ENCODE assay signal across 30 cellular contexts in the genomic region with DNA sequence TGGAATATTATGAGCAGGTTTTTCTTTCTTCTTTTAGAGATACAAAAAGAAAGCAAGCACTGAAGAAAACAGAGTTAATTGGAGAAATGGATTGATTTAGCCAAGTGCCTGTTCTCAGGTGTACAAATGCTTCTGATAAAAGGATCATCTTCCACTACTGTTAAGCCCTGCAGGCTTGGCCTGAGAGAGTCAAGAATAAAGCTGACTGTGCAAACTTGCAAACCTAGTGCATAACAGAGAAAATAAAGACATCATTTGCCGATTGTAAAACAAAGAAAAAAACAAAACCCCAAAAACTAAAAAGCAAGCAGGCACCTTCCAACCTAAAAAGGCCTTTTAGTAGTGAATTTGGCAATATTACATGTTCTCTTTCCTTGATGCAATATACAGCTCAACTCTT.
"Had no signal": no experiment of that assay in that cellular context is flagged by ENCODE, and none has a peak within 500 bp of the region (broad histone marks: within the 10 kb centered on the region; RNA-seq: fewer than 3 reads in every experiment).

No MANE protein-coding gene starts in this region.

- H3K27ac Mint-ChIP-seq: activated CD4-positive, alpha-beta memory T cell treated with anti-CD3 and anti-CD28 coated beads, Interleukin-2, amount 10 ng/mL, durations not matched to agents 7 days and 5 days; activated CD8-positive, alpha-beta memory T cell treated with anti-CD3 and anti-CD28 coated beads, Interleukin-2, amount 10 ng/mL, durations not matched to agents 7 days and 5 days; activated naive CD8-positive, alpha-beta T cell treated with anti-CD3 and anti-CD28 coated beads, Interleukin-2, amount 10 ng/mL, durations not matched to agents 7 days and 5 days had no signal

- H3K4me1 ChIP-seq: ascending aorta, SJCRH30 had no signal

- H3K27me3 ChIP-seq: ascending aorta, cardiac muscle cell, SJCRH30 had no signal

- ATAC-seq: activated CD8-positive, alpha-beta memory T cell treated with anti-CD3 and anti-CD28 coated beads, Interleukin-2, amount 10 ng/mL, durations not matched to agents 7 days and 5 days had no signal

- H3K27me3 Mint-ChIP-seq: activated CD8-positive, alpha-beta memory T cell treated with anti-CD3 and anti-CD28 coated beads, Interleukin-2, amount 10 ng/mL, durations not matched to agents 7 days and 5 days; central memory CD8-positive, alpha-beta T cell had no signal

- H3K4me3 Mint-ChIP-seq: activated CD4-positive, alpha-beta memory T cell treated with anti-CD3 and anti-CD28 coated beads, Interleukin-2, amount 10 ng/mL, durations not matched to agents 7 days and 5 days; activated CD8-positive, alpha-beta memory T cell treated with anti-CD3 and anti-CD28 coated beads, Interleukin-2, amount 10 ng/mL, durations not matched to agents 7 days and 5 days; activated naive CD8-positive, alpha-beta T cell treated with anti-CD3 and anti-CD28 coated beads, Interleukin-2, amount 10 ng/mL, durations not matched to agents 7 days and 5 days; central memory CD8-positive, alpha-beta T cell had no signal

- H3K4me2 ChIP-seq: PC-9 had no signal

- H3K27ac ChIP-seq: ascending aorta, cardiac muscle cell, PC-9, SJCRH30, SK-N-MC, WERI-Rb-1 had no signal

- H3K9me3 Mint-ChIP-seq: activated CD4-positive, alpha-beta memory T cell treated with anti-CD3 and anti-CD28 coated beads, Interleukin-2, amount 10 ng/mL, durations not matched to agents 7 days and 5 days; central memory CD8-positive, alpha-beta T cell had no signal

- H3K9me3 ChIP-seq: ascending aorta, SJCRH30 had no signal

- DNase-seq: activated CD4-positive, alpha-beta memory T cell treated with anti-CD3 and anti-CD28 coated beads, Interleukin-2, amount 10 ng/mL, durations not matched to agents 7 days and 5 days; activated CD4-positive, alpha-beta T cell treated with anti-CD3 and anti-CD28 coated beads for 1 hour; activated CD4-positive, alpha-beta T cell treated with anti-CD3 and anti-CD28 coated beads for 48 hours; activated CD4-positive, CD25-positive, alpha-beta regulatory T cell; activated CD8-positive, alpha-beta memory T cell treated with anti-CD3 and anti-CD28 coated beads for 24 hours; activated CD8-positive, alpha-beta memory T cell treated with anti-CD3 and anti-CD28 coated beads, Interleukin-2, amount 10 ng/mL, durations not matched to agents 7 days and 5 days; activated CD8-positive, alpha-beta memory T cell treated with anti-CD3 and anti-CD28 coated beads, Interleukin-2, amount 50 U/mL, for 48 hours; activated effector memory CD4-positive, alpha-beta T cell treated with anti-CD3 and anti-CD28 coated beads, Interleukin-2, amount 50 U/mL, for 16 hours; activated naive CD4-positive, alpha-beta T cell; activated naive CD4-positive, alpha-beta T cell treated with anti-CD3 and anti-CD28 coated beads, Interleukin-2, amount 50 U/mL, for 16 hours; activated naive CD8-positive, alpha-beta T cell treated with anti-CD3 and anti-CD28 coated beads, Interleukin-2, amount 10 ng/mL, durations not matched to agents 7 days and 5 days; activated T-cell treated with anti-CD3 and anti-CD28 coated beads, Interleukin-2, amount 50 U/mL, for 48 hours; amygdala; NCI-H1105; NCI-H1417 treated with DMSO at 0.1 percent for 48 hours; NCI-H187 treated with DMSO at 0.1 percent for 48 hours; NCI-H2081; NCI-H345; NCI-H524 treated with DMSO at 0.1 percent for 48 hours; NCI-H748 treated with DMSO at 0.1 percent for 48 hours; NK-92 treated with Interleukin-12 subunit alpha and Interleukin-12 subunit beta, amount 100 ng/mL, for 24 hours; PC-9; SHP77; SJCRH30; T1000; WERI-Rb-1 had no signal

- H2AFZ ChIP-seq: PC-9 had no signal

- H3K4me1 Mint-ChIP-seq: activated CD4-positive, alpha-beta memory T cell treated with anti-CD3 and anti-CD28 coated beads, Interleukin-2, amount 10 ng/mL, durations not matched to agents 7 days and 5 days; activated CD8-positive, alpha-beta memory T cell treated with anti-CD3 and anti-CD28 coated beads, Interleukin-2, amount 10 ng/mL, durations not matched to agents 7 days and 5 days; activated naive CD8-positive, alpha-beta T cell treated with anti-CD3 and anti-CD28 coated beads, Interleukin-2, amount 10 ng/mL, durations not matched to agents 7 days and 5 days; central memory CD8-positive, alpha-beta T cell had no signal

- H3K4me3 ChIP-seq: ascending aorta, cardiac muscle cell, PC-9, SJCRH30, SK-N-MC had no signal

- H3K36me3 Mint-ChIP-seq: activated CD8-positive, alpha-beta memory T cell treated with anti-CD3 and anti-CD28 coated beads, Interleukin-2, amount 10 ng/mL, durations not matched to agents 7 days and 5 days; activated naive CD8-positive, alpha-beta T cell treated with anti-CD3 and anti-CD28 coated beads, Interleukin-2, amount 10 ng/mL, durations not matched to agents 7 days and 5 days had no signal

- H3K36me3 ChIP-seq: ascending aorta, cardiac muscle cell, SJCRH30, WERI-Rb-1 had no signal
